Comparison of ENCODE assay signal across 1 cellular context in the genomic region with DNA sequence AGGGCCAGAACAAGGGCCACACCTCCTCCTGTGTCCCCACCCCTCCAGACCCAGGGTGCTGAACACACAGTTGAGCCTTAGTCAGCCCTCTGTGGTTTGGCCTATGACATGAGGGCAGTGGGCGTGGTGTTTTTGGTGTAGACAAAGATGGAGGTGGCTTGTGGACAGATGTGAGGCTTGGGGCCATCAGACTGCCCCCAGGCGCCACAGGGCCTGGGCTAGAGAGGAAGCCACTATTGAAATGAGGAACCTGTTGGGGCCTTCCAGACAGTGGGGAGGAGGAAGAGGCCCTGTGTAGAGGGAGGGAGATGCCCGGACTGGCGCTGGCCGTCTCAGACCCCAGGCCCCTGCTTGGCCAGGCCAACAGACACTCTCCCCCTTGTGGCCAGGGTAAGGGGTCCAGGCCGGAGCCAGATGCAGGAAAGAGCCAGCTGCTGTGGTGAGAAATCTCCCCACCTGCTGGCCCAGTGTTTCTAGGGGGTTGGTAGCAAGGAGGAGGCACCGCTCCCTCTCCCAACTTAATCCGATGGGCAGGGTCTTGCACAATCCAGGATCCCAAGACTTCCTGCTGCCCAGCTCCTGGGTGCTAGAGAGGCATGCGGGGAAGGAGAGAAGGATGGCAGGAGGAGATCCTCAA.
TF ChIP-seq lines count a peak whose summit lies in the region.

No MANE protein-coding gene starts in this region.

TF ChIP-seq in GM12878, 131 proteins besides CTCF, POLR2A, EP300 and RAD21 (continued from another document and continues in another):
- TF ChIP-seq FOXK2 (IDR thresholded peaks at IDR 0.05) (0 out of 2 replicates have a peak, but pooled peaks have one; percentile 13), RELB (IDR thresholded peaks at IDR 0.05; ENCODE audit: low read depth) (no peak), ATF7 (IDR thresholded peaks at IDR 0.05; ENCODE audit: low read depth) (0 out of 2 replicates have a peak, but pooled peaks have one; percentile 16), SP1 (IDR thresholded peaks at IDR 0.05; ENCODE audit: low read depth, low read length) (no peak), NKRF (conservative IDR thresholded peaks at IDR 0.05) (no peak), BMI1 (IDR thresholded peaks at IDR 0.05; ENCODE audit: borderline replicate concordance) (no peak), MTA2 (IDR thresholded peaks at IDR 0.05; ENCODE audit: low read depth) (peak; percentile 29; the same call in 1 of the 2 replicates), CBX3 (IDR thresholded peaks at IDR 0.05; ENCODE audit: borderline replicate concordance, low read depth) (no peak), MTA3 (IDR thresholded peaks at IDR 0.05; ENCODE audit: borderline replicate concordance, low read length) (no peak), SMAD1 (IDR thresholded peaks at IDR 0.05; ENCODE audit: low read depth, partially characterized antibody) (no peak), NFYA (IDR thresholded peaks at IDR 0.05; ENCODE audit: borderline replicate concordance, low read depth, low read length) (no peak), ZZZ3 (IDR thresholded peaks at IDR 0.05; ENCODE audit: control insufficient read depth, insufficient read length, low read depth) (no peak), EGR1 (IDR thresholded peaks at IDR 0.05; ENCODE audit: borderline replicate concordance in 1 of 2, low read depth in 2 of 2, low read length in 2 of 2) (no peak), PKNOX1 (IDR thresholded peaks at IDR 0.05) (no peak), ZNF592 (IDR thresholded peaks at IDR 0.05) (no peak), MXI1 (IDR thresholded peaks at IDR 0.05; ENCODE audit: low read depth, low read length) (no peak), TCF7 (IDR thresholded peaks at IDR 0.05; ENCODE audit: borderline replicate concordance) (no peak), EZH2 (IDR thresholded peaks at IDR 0.05; ENCODE audit: borderline replicate concordance, control insufficient read depth, low read depth, low read length) (no peak), RAD51 (IDR thresholded peaks at IDR 0.05) (no peak), ZNF622 (IDR thresholded peaks at IDR 0.05) (no peak), SPI1 (IDR thresholded peaks at IDR 0.05; ENCODE audit: borderline replicate concordance, insufficient read depth, low read depth, low read length) (peak; percentile 55; the same call in 1 of the 2 replicates), USF2 (IDR thresholded peaks at IDR 0.05; ENCODE audit: borderline replicate concordance, low read depth, low read length) (no peak), ZNF687 (IDR thresholded peaks at IDR 0.05) (peak; percentile 43; the same call in 1 of the 2 replicates)
- TF ChIP-seq, protein P1, sequence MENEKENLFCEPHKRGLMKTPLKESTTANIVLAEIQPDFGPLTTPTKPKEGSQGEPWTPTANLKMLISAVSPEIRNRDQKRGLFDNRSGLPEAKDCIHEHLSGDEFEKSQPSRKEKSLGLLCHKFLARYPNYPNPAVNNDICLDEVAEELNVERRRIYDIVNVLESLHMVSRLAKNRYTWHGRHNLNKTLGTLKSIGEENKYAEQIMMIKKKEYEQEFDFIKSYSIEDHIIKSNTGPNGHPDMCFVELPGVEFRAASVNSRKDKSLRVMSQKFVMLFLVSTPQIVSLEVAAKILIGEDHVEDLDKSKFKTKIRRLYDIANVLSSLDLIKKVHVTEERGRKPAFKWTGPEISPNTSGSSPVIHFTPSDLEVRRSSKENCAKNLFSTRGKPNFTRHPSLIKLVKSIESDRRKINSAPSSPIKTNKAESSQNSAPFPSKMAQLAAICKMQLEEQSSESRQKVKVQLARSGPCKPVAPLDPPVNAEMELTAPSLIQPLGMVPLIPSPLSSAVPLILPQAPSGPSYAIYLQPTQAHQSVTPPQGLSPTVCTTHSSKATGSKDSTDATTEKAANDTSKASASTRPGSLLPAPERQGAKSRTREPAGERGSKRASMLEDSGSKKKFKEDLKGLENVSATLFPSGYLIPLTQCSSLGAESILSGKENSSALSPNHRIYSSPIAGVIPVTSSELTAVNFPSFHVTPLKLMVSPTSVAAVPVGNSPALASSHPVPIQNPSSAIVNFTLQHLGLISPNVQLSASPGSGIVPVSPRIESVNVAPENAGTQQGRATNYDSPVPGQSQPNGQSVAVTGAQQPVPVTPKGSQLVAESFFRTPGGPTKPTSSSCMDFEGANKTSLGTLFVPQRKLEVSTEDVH (IDR thresholded peaks at IDR 0.05; ENCODE audit: low read depth, partially characterized antibody), result no peak
- TF ChIP-seq, protein P2, sequence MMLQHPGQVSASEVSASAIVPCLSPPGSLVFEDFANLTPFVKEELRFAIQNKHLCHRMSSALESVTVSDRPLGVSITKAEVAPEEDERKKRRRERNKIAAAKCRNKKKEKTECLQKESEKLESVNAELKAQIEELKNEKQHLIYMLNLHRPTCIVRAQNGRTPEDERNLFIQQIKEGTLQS (IDR thresholded peaks at IDR 0.05; ENCODE audit: borderline replicate concordance, extremely low read depth, low read depth, low read length), result no peak
- TF ChIP-seq, protein P3, sequence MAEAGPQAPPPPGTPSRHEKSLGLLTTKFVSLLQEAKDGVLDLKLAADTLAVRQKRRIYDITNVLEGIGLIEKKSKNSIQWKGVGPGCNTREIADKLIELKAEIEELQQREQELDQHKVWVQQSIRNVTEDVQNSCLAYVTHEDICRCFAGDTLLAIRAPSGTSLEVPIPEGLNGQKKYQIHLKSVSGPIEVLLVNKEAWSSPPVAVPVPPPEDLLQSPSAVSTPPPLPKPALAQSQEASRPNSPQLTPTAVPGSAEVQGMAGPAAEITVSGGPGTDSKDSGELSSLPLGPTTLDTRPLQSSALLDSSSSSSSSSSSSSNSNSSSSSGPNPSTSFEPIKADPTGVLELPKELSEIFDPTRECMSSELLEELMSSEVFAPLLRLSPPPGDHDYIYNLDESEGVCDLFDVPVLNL (IDR thresholded peaks at IDR 0.05; ENCODE audit: low read depth, low read length), result no peak
- TF ChIP-seq, protein P4, sequence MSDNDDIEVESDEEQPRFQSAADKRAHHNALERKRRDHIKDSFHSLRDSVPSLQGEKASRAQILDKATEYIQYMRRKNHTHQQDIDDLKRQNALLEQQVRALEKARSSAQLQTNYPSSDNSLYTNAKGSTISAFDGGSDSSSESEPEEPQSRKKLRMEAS (IDR thresholded peaks at IDR 0.05; ENCODE audit: low read depth, low read length), result no peak
